In genomic region chr11:121459413-121460041, GRCh38 we compare ENCODE assay signal across 11 cellular contexts. TPM values are rescaled to one million over a fixed set of nuclear protein-coding genes. Genes with fewer than 3 reads are reported as not detected.
DNase-seq lines count a peak whose midpoint lies in the region; ATAC-seq and TF ChIP-seq lines count a peak whose summit lies in the region.
"Had no signal": no experiment of that assay in that cellular context is flagged by ENCODE, and none has a peak within 500 bp of the region (broad histone marks: within the 10 kb centered on the region; RNA-seq: fewer than 3 reads in every experiment).

No MANE protein-coding gene starts in this region.

- TF ChIP-seq CTCF in OCI-LY7 (conservative IDR thresholded peaks at IDR 0.05; ENCODE audit: low read length): no peak

- intact Hi-C loops in OCI-LY7 (cut with micrococcal nuclease; ENCODE audit: unreplicated experiment): no loop called here

- H3K4me1 ChIP-seq in OCI-LY7 (ENCODE audit: insufficient read depth, low read length, poor library complexity, severe bottlenecking): peaks cover 100% of the 10 kb centered on the region

- CTCF ChIA-PET in OCI-LY7 (lab: Charles Lee; ENCODE audit: unreplicated experiment): no interaction called here

- peaks cover 100% of the 10 kb centered on the region for H3K79me2 ChIP-seq in OCI-LY7 (ENCODE audit: insufficient read depth, low read depth, low read length)

- POLR2A ChIA-PET in OCI-LY7 (lab: Charles Lee): interaction anchor here (1.4 kb wide), 1 partner anchor 29 kb away, joined by 4 read pairs; no protein-coding TSS in a partner anchor

- no peaks in the 10 kb centered on the region for H3K9me2 ChIP-seq in OCI-LY7 (ENCODE audit: insufficient read depth, low read length)

- no peak overlapping the region for H3K4me3 ChIP-seq in OCI-LY7 (ENCODE audit: low read depth, low read length, poor library complexity, severe bottlenecking)

- BruUV-seq in OCI-LY7 (replicated peaks; lab: Mats Ljungman, UMichigan): no TSS peak

- no peak overlapping the region for H2AFZ ChIP-seq in OCI-LY7 (ENCODE audit: low read length)

- no peaks in the 10 kb centered on the region for H3K9me3 Mint-ChIP-seq in central memory CD8-positive, alpha-beta T cell
- H3K9me3 Mint-ChIP-seq: IgD-negative memory B cell had no signal

- H3K36me3 ChIP-seq in OCI-LY7 (ENCODE audit: insufficient read depth, low read length): peaks cover 100% of the 10 kb centered on the region

- peak overlapping the region; percentile 92 for H3K27ac Mint-ChIP-seq in central memory CD8-positive, alpha-beta T cell (ENCODE audit: low read depth)
- H3K27ac Mint-ChIP-seq: IgD-negative memory B cell had no signal

- DNase-seq in activated naive CD4-positive, alpha-beta T cell treated with Interleukin-2 at 50 U/mL for 16 hours: peak; percentile 29
- no peak for DNase-seq in activated naive CD4-positive, alpha-beta T cell treated with anti-CD3 and anti-CD28 coated beads, Interleukin-2, amount 50 U/mL, for 16 hours
- DNase-seq in OCI-LY7 (ENCODE audit: low spot score) (no peak), substantia nigra (lab: John Stamatoyannopoulos, UW) (no peak), NCI-H510A (lab: John Stamatoyannopoulos, UW) (no peak)
- DNase-seq in central memory CD8-positive, alpha-beta T cell (ENCODE audit: low spot score in 2 of 2): no peak
- DNase-seq: NCI-H524 treated with DMSO at 0.1 percent for 48 hours; stimulated activated CD4-positive, alpha-beta T cell treated with anti-CD3 and anti-CD28 coated beads, Interleukin-15, amount 100 ng/mL, for 24 hours had no signal

- H3K27ac ChIP-seq in OCI-LY7 (ENCODE audit: low read depth, low read length, poor library complexity, severe bottlenecking) (peak overlapping the region; percentile 15), substantia nigra (ENCODE audit: low read depth, low read length, poor library complexity, severe bottlenecking) (peak overlapping the region; percentile 43)

- H3K4me2 ChIP-seq in OCI-LY7 (ENCODE audit: low read length): peak overlapping the region; percentile 96

- peak overlapping the region; percentile 29 for H3K4me3 Mint-ChIP-seq in central memory CD8-positive, alpha-beta T cell

- peaks cover 23% of the 10 kb centered on the region for H3K36me3 Mint-ChIP-seq in central memory CD8-positive, alpha-beta T cell (ENCODE audit: insufficient read depth)
- H3K36me3 Mint-ChIP-seq: IgD-negative memory B cell had no signal

- no peaks in the 10 kb centered on the region for H3K27me3 Mint-ChIP-seq in central memory CD8-positive, alpha-beta T cell

- peak; percentile 17 for ATAC-seq in central memory CD8-positive, alpha-beta T cell (replicated peaks; ENCODE audit: extremely low read depth, poor library complexity, severe bottlenecking)
- ATAC-seq in HG02981 (IDR thresholded peaks at IDR 0.05; ENCODE audit: unreplicated experiment) (no peak), GM18909 (IDR thresholded peaks at IDR 0.05; ENCODE audit: poor library complexity, unreplicated experiment) (no peak)

- H3K9me3 ChIP-seq in OCI-LY7 (ENCODE audit: low read length): no peaks in the 10 kb centered on the region

- H4K20me1 ChIP-seq in OCI-LY7 (ENCODE audit: insufficient read depth, low read length): peaks cover 57% of the 10 kb centered on the region

- peaks cover 100% of the 10 kb centered on the region for H3K4me1 Mint-ChIP-seq in central memory CD8-positive, alpha-beta T cell

RNA-seq across cellular contexts. Expression of gene SORL1, which starts 7.4 kb away (rescaled TPM):
- 219 and 228 TPM in 2 replicates for total RNA-seq in OCI-LY7 (2014; rRNA removed; shearing (Covaris generic))
- total RNA-seq in OCI-LY7 (2022): 400 and 411 TPM in 2 replicates
